ENCODE assay signal across 29 cellular contexts in genomic region chr10:130662775-130663174, GRCh38.
"Had no signal": no experiment of that assay in that cellular context is flagged by ENCODE, and none has a peak within 500 bp of the region (broad histone marks: within the 10 kb centered on the region; RNA-seq: fewer than 3 reads in every experiment).

No MANE protein-coding gene starts in this region.

- H3K27me3 ChIP-seq: neural progenitor cell, pancreas, stomach, tibial artery, upper lobe of right lung had no signal

- H3K4me1 ChIP-seq: left ventricle myocardium inferior, pancreas, prostate gland, stomach, tibial artery, upper lobe of right lung had no signal

- H3K36me3 ChIP-seq: left ventricle myocardium inferior, neural progenitor cell, pancreas, prostate gland, stomach, thoracic aorta, tibial artery, upper lobe of right lung had no signal

- H3K27me3 Mint-ChIP-seq: stimulated activated naive B cell treated with anti-CD40 and anti-IgM and Interleukin-4, amounts not matched to agents 10 μg/mL and 1 μg/mL and 100 μg/mL, for 72 hours had no signal

- ATAC-seq: natural killer cell; pancreas; sciatic nerve; stimulated activated naive B cell treated with anti-CD40 and anti-IgM and Interleukin-4, amounts not matched to agents 10 μg/mL and 1 μg/mL and 100 μg/mL, for 72 hours; stimulated activated naive CD8-positive, alpha-beta T cell treated with anti-CD3 and anti-CD28 coated beads, Interleukin-15, Interleukin-2, amounts not matched to agents 100 U/mL and 50 U/mL, for 24 hours; upper lobe of right lung had no signal

- H3K27ac ChIP-seq: left ventricle myocardium inferior, neural progenitor cell, pancreas, prostate gland, skin epidermis, stomach, thoracic aorta, tibial artery, upper lobe of right lung had no signal

- H3K4me3 Mint-ChIP-seq: mesothelial cell of epicardium; natural killer cell; nephron progenitor cell; neural progenitor cell; stimulated activated naive B cell treated with anti-CD40 and anti-IgM and Interleukin-4, amounts not matched to agents 10 μg/mL and 1 μg/mL and 100 μg/mL, for 72 hours had no signal

- H3K9me3 Mint-ChIP-seq: mesothelial cell of epicardium, natural killer cell had no signal

- H3K4me2 ChIP-seq: neural progenitor cell had no signal

- H3K36me3 Mint-ChIP-seq: mesothelial cell of epicardium; natural killer cell; neural progenitor cell; stimulated activated naive B cell treated with anti-CD40 and anti-IgM and Interleukin-4, amounts not matched to agents 10 μg/mL and 1 μg/mL and 100 μg/mL, for 72 hours had no signal

- H2AFZ ChIP-seq: neural progenitor cell had no signal

- H3K9me3 ChIP-seq: left ventricle myocardium inferior, pancreas, prostate gland, stomach, thoracic aorta, tibial artery, upper lobe of right lung had no signal

- H3K9ac ChIP-seq: neural progenitor cell had no signal

- FAIRE-seq: kidney, pancreas, urothelium cell line had no signal

- H3K4me1 Mint-ChIP-seq: naive B cell; natural killer cell; nephron progenitor cell; neural progenitor cell; stimulated activated naive B cell treated with anti-CD40 and anti-IgM and Interleukin-4, amounts not matched to agents 10 μg/mL and 1 μg/mL and 100 μg/mL, for 72 hours had no signal

- H3K4me3 ChIP-seq: left ventricle myocardium inferior, lung, neural progenitor cell, pancreas, prostate gland, skin epidermis, stomach, thoracic aorta, tibial artery, upper lobe of right lung had no signal

- DNase-seq: head of caudate nucleus; hippocampal formation; kidney; left ventricle myocardium inferior; mesendoderm; naive B cell; natural killer cell; nephron progenitor cell; pancreas; posterior cingulate gyrus; retina; stimulated activated CD4-positive, alpha-beta T cell treated with anti-CD3 and anti-CD28 coated beads, Interleukin-12 subunit alpha, Interleukin-12 subunit beta, amount 100 ng/mL, for 4 hours; stimulated activated CD4-positive, alpha-beta T cell treated with anti-CD3 and anti-CD28 coated beads, Interleukin-15, amount 100 ng/mL, for 24 hours; stimulated activated CD4-positive, alpha-beta T cell treated with anti-CD3 and anti-CD28 coated beads, Interleukin-2, amount 100 ng/mL, for 24 hours; stimulated activated CD4-positive, alpha-beta T cell treated with anti-CD3 and anti-CD28 coated beads, Interleukin-4, amount 100 ng/mL, for 1 hour; stimulated activated naive B cell treated with anti-CD40 and anti-IgM and Interleukin-4, amounts not matched to agents 10 μg/mL and 1 μg/mL and 100 μg/mL, for 72 hours; stimulated activated naive CD8-positive, alpha-beta T cell treated with anti-CD3 and anti-CD28 coated beads, Interleukin-15, Interleukin-2, amounts not matched to agents 100 U/mL and 50 U/mL, for 24 hours; stomach; tibial artery; trophoblast cell; upper lobe of right lung had no signal

- H3K27ac Mint-ChIP-seq: mesothelial cell of epicardium; naive B cell; natural killer cell; nephron progenitor cell; neural progenitor cell; stimulated activated naive B cell treated with anti-CD40 and anti-IgM and Interleukin-4, amounts not matched to agents 10 μg/mL and 1 μg/mL and 100 μg/mL, for 72 hours had no signal
